1 cellular context compared by ENCODE assay signal in genomic region chr17:17783121-17783824, GRCh38.
A peak's percentile ranks its signal among the peaks of the same experiment; 100 is the strongest.
TF ChIP-seq lines count a peak whose summit lies in the region.

No MANE protein-coding gene starts in this region.

TF ChIP-seq in HepG2, 621 proteins besides CTCF, POLR2A, EP300 and RAD21 (continued from another document and continues in another):
- TF ChIP-seq KDM3A (CRISPR knock-in tag; IDR thresholded peaks at IDR 0.05; ENCODE audit: low read depth): no peak
- TF ChIP-seq GPBP1L1 (CRISPR knock-in tag; IDR thresholded peaks at IDR 0.05): no peak
- TF ChIP-seq U2AF2 (IDR thresholded peaks at IDR 0.05; ENCODE audit: low read depth, low read length): no peak
- no peak for TF ChIP-seq HNF4G (IDR thresholded peaks at IDR 0.05; ENCODE audit: borderline replicate concordance, low read depth, low read length)
- TF ChIP-seq HNF4G (CRISPR knock-in tag; IDR thresholded peaks at IDR 0.05; ENCODE audit: borderline replicate concordance, low read depth): no peak
- TF ChIP-seq ZNF235 (CRISPR knock-in tag; IDR thresholded peaks at IDR 0.05; ENCODE audit: borderline replicate concordance): no peak
- no peak for TF ChIP-seq ZSCAN12 (CRISPR knock-in tag; IDR thresholded peaks at IDR 0.05)
- no peak for TF ChIP-seq FOSL1 (CRISPR knock-in tag; IDR thresholded peaks at IDR 0.05; ENCODE audit: borderline replicate concordance)
- no peak for TF ChIP-seq REL (CRISPR knock-in tag; conservative IDR thresholded peaks at IDR 0.05)
- TF ChIP-seq ZBTB39 (CRISPR knock-in tag; IDR thresholded peaks at IDR 0.05): no peak
- TF ChIP-seq JARID2 (CRISPR knock-in tag; IDR thresholded peaks at IDR 0.05; ENCODE audit: insufficient replicate concordance): no peak
- no peak for TF ChIP-seq ZNF788 (CRISPR knock-in tag; IDR thresholded peaks at IDR 0.05; ENCODE audit: borderline replicate concordance)
- no peak for TF ChIP-seq MIER2 (CRISPR knock-in tag; IDR thresholded peaks at IDR 0.05)
- peak; percentile 8 for TF ChIP-seq SRSF1 (optimal IDR thresholded peaks at IDR 0.05; ENCODE audit: low read depth, low read length)
- no peak for TF ChIP-seq THAP9 (CRISPR knock-in tag; IDR thresholded peaks at IDR 0.05; ENCODE audit: borderline replicate concordance)
- TF ChIP-seq ZNF614 (CRISPR knock-in tag; IDR thresholded peaks at IDR 0.05; ENCODE audit: borderline replicate concordance): no peak
- no peak for TF ChIP-seq ZNF251 (CRISPR knock-in tag; IDR thresholded peaks at IDR 0.05)
- no peak for TF ChIP-seq ZNF768 (CRISPR knock-in tag; IDR thresholded peaks at IDR 0.05)
- 0 out of 2 replicates have a peak, but pooled peaks have one; percentile 67 for TF ChIP-seq GLI4 (CRISPR knock-in tag; IDR thresholded peaks at IDR 0.05; ENCODE audit: borderline replicate concordance)
- peak; percentile 14 for TF ChIP-seq ASH2L (IDR thresholded peaks at IDR 0.05; ENCODE audit: insufficient read length, low read depth, low read length)
- TF ChIP-seq ZNF704 (CRISPR knock-in tag; IDR thresholded peaks at IDR 0.05; ENCODE audit: borderline replicate concordance): no peak
- TF ChIP-seq ZNF10 (CRISPR knock-in tag; IDR thresholded peaks at IDR 0.05; ENCODE audit: borderline replicate concordance, low read depth): no peak
- no peak for TF ChIP-seq MZF1 (CRISPR knock-in tag; IDR thresholded peaks at IDR 0.05; ENCODE audit: borderline replicate concordance)
- TF ChIP-seq XRCC5 (optimal IDR thresholded peaks at IDR 0.05; ENCODE audit: low read length): no peak
- no peak for TF ChIP-seq ZNF7 (CRISPR knock-in tag; IDR thresholded peaks at IDR 0.05)
- no peak for TF ChIP-seq NFATC3 (CRISPR knock-in tag; IDR thresholded peaks at IDR 0.05)
- TF ChIP-seq POLR2AphosphoS2 (IDR thresholded peaks at IDR 0.05; ENCODE audit: low read depth, low read length): no peak
- TF ChIP-seq IKZF5 (CRISPR knock-in tag; IDR thresholded peaks at IDR 0.05): no peak
- no peak for TF ChIP-seq ZMYM4 (CRISPR knock-in tag; IDR thresholded peaks at IDR 0.05)
- no peak for TF ChIP-seq ZBTB4 (CRISPR knock-in tag; IDR thresholded peaks at IDR 0.05; ENCODE audit: borderline replicate concordance)
- TF ChIP-seq ZNF333 (CRISPR knock-in tag; IDR thresholded peaks at IDR 0.05; ENCODE audit: borderline replicate concordance): no peak
- no peak for TF ChIP-seq KLF13 (CRISPR knock-in tag; IDR thresholded peaks at IDR 0.05)
- no peak for TF ChIP-seq AGO2 (optimal IDR thresholded peaks at IDR 0.05; ENCODE audit: low read depth, low read length)
- TF ChIP-seq ZNF205 (CRISPR knock-in tag; IDR thresholded peaks at IDR 0.05): no peak; the same call in 1 of the 2 replicates
- TF ChIP-seq DNMT3B (CRISPR knock-in tag; conservative IDR thresholded peaks at IDR 0.05): no peak
- TF ChIP-seq ZNF737 (CRISPR knock-in tag; IDR thresholded peaks at IDR 0.05; ENCODE audit: borderline replicate concordance): no peak
- TF ChIP-seq ZNF879 (CRISPR knock-in tag; IDR thresholded peaks at IDR 0.05): no peak
- TF ChIP-seq AHR (CRISPR knock-in tag; IDR thresholded peaks at IDR 0.05): no peak
- TF ChIP-seq STAT6 (CRISPR knock-in tag; IDR thresholded peaks at IDR 0.05; ENCODE audit: borderline replicate concordance): no peak
- no peak for TF ChIP-seq KDM5A (IDR thresholded peaks at IDR 0.05; ENCODE audit: borderline replicate concordance, low read length)
- no peak for TF ChIP-seq PRMT3 (CRISPR knock-in tag; IDR thresholded peaks at IDR 0.05; ENCODE audit: borderline replicate concordance, low read depth)
- no peak for TF ChIP-seq ZNF44 (CRISPR knock-in tag; IDR thresholded peaks at IDR 0.05)
- no peak for TF ChIP-seq HMGA1 (CRISPR knock-in tag; conservative IDR thresholded peaks at IDR 0.05)
- TF ChIP-seq THAP8 (CRISPR knock-in tag; IDR thresholded peaks at IDR 0.05; ENCODE audit: borderline replicate concordance): no peak
- no peak for TF ChIP-seq MXD4 (CRISPR knock-in tag; IDR thresholded peaks at IDR 0.05)
- no peak for TF ChIP-seq ZNF280B (CRISPR knock-in tag; IDR thresholded peaks at IDR 0.05; ENCODE audit: borderline replicate concordance)
- no peak for TF ChIP-seq ZNF331 (CRISPR knock-in tag; IDR thresholded peaks at IDR 0.05)
- TF ChIP-seq NFKBIZ (CRISPR knock-in tag; IDR thresholded peaks at IDR 0.05): no peak
- TF ChIP-seq PLRG1 (conservative IDR thresholded peaks at IDR 0.05): no peak
- TF ChIP-seq ZSCAN30 (CRISPR knock-in tag; IDR thresholded peaks at IDR 0.05): no peak
- no peak for TF ChIP-seq BRF2 (CRISPR knock-in tag; IDR thresholded peaks at IDR 0.05)
- no peak for TF ChIP-seq FOXO1 (CRISPR knock-in tag; IDR thresholded peaks at IDR 0.05)
- no peak for TF ChIP-seq SP1 (IDR thresholded peaks at IDR 0.05)
- no peak for TF ChIP-seq SP1 (CRISPR knock-in tag; IDR thresholded peaks at IDR 0.05)
